ENCODE assay signal across 8 cellular contexts in the genomic region with DNA sequence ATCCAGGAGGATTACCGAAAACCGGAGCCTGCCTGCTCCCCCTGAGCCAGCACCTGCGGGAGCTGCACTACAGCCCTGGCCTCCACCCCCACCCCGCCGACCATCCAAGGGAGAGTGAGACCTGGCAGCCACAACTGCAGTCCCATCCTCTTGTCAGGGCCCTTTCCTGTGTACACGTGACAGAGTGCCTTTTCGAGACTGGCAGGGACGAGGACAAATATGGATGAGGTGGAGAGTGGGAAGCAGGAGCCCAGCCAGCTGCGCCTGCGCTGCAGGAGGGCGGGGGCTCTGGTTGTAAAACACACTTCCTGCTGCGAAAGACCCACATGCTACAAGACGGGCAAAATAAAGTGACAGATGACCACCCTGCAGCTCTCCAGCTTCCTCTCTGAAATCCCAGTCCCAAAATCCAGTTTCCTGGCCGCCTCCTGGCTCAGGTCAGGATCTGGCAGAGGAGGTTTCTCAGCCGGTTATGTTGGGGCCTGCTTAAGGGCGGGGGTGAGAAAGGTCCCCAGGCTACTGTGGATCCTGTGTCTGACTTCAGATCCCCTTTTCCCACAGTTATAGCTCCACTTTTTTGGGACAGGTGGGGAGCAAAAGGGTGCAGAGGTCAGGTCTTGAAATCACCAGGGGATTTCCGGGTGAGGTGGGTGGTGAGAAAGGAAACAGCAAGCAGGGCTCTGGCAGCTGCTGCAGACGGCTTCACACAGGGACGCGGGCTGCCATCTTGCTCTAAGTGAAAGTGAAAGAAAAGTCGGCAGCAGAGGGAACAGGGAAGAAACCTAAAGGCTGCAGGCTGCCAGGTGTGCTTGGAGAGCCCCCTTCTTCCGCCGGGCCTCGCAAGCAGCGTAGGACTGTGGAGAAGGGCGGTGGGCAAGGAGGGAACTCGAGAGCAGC. TPM values are rescaled to one million over a fixed set of nuclear protein-coding genes. Genes with fewer than 3 reads are reported as not detected.
DNase-seq lines count a peak whose midpoint lies in the region; ATAC-seq, FAIRE-seq and TF ChIP-seq lines count a peak whose summit lies in the region.

A gene with protein sequence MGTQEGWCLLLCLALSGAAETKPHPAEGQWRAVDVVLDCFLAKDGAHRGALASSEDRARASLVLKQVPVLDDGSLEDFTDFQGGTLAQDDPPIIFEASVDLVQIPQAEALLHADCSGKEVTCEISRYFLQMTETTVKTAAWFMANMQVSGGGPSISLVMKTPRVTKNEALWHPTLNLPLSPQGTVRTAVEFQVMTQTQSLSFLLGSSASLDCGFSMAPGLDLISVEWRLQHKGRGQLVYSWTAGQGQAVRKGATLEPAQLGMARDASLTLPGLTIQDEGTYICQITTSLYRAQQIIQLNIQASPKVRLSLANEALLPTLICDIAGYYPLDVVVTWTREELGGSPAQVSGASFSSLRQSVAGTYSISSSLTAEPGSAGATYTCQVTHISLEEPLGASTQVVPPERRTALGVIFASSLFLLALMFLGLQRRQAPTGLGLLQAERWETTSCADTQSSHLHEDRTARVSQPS (plus strand): TSS at position 695 of the 897 bp plus-strand sequence. CDS start 207 bp downstream, outside the sequence.

- H3K4me2 ChIP-seq in A549, result peak within 1 kb of the TSS; percentile 96

- peak within 1 kb of the TSS; percentile 99 to 100 for H3K9ac ChIP-seq in duodenal mucosa (ENCODE audit: low read depth in 1 of 2, low read length in 2 of 2)

- H3K9me3 ChIP-seq in A549 (no peaks in the 10 kb centered on the region), duodenal mucosa (ENCODE audit: control insufficient read depth in 1 of 2, low read length in 2 of 2) (no peaks in the 10 kb centered on the region)

- TF ChIP-seq CTCF in A549 (IDR thresholded peaks at IDR 0.05) (no peak), lower leg skin (IDR thresholded peaks at IDR 0.05) (no peak)

- CTCF ChIA-PET in A549 (lab: Yijun Ruan, JAX), result interaction anchor here (0.7 to 5.1 kb wide), 7 partner anchors 7 to 128 kb away, joined by 3 to 52 read pairs (median 5); partner anchors contain the start of gene CD27

- TF ChIP-seq POLR2A in A549 (IDR thresholded peaks at IDR 0.05; ENCODE audit: low read length) (peak; percentile 22; the same call in 1 of the 2 replicates), lower leg skin (IDR thresholded peaks at IDR 0.05) (no peak)

- WGBS in A549 (ENCODE audit: missing lambda C conversion rate), result 42% methylated on average over 24 of the region's 27 CpGs
- WGBS in lower leg skin, 2 donors, result 1% methylated on average over 27 of the region's 27 CpGs

- intact Hi-C loops in lower leg skin (cut with DNase I; ENCODE audit: low total_unique reads), result no loop called here

- DNase-seq in A549 (ENCODE audit: low read depth in 1 of 2, low spot score in 1 of 2) (peak; percentile 47 to 62), NCI-H526 treated with DMSO at 0.1 percent for 48 hours (lab: John Stamatoyannopoulos, UW) (peak; percentile 86), lower leg skin (ENCODE audit: low spot score in 2 of 2) (peak; percentile 86 to 95)
- peak; percentile 76 to 82 for DNase-seq in activated CD4-positive, alpha-beta T cell treated with anti-CD3 and anti-CD28 coated beads, Interleukin-2, amount 50 U/mL, for 48 hours
- peak; percentile 85 for DNase-seq in stimulated activated CD4-positive, alpha-beta T cell treated with anti-CD3 and anti-CD28 coated beads, Interleukin-4, amount 100 ng/mL, for 24 hours

- POLR2A ChIA-PET in A549 (lab: Yijun Ruan, JAX), result interaction anchor here (0.9 to 2.8 kb wide), 3 partner anchors 10 to 19 kb away, joined by 3 to 14 read pairs (median 4); partner anchors contain the start of gene VAMP1

- H3K27ac ChIP-seq in A549 (peak within 1 kb of the TSS; percentile 97), duodenal mucosa (ENCODE audit: low read depth, low read length) (peak within 1 kb of the TSS; percentile 96)

- H3K27me3 ChIP-seq in duodenal mucosa (ENCODE audit: control insufficient read depth in 1 of 2, insufficient read depth in 2 of 2, low read length in 2 of 2), result no peaks in the 10 kb centered on the region

- FAIRE-seq in A549 (lab: Jason Lieb, UNC), result no peak

- peak; percentile 75 to 78 for ATAC-seq in A549
- ATAC-seq in GM18867 (IDR thresholded peaks at IDR 0.05; ENCODE audit: unreplicated experiment), result peak; percentile 66
- ATAC-seq in HG03280 (IDR thresholded peaks at IDR 0.05; ENCODE audit: unreplicated experiment), result peak; percentile 65

- peaks cover 9 to 21% of the 10 kb centered on the region in 2 donors for H3K36me3 ChIP-seq in duodenal mucosa (ENCODE audit: control insufficient read depth in 1 of 2, insufficient read depth in 2 of 2, low read length in 2 of 2)

- TF ChIP-seq EP300 in A549 (IDR thresholded peaks at IDR 0.05), result no peak

- H3K4me1 ChIP-seq in A549, result peaks cover 21% of the 10 kb centered on the region
- H3K4me1 ChIP-seq in duodenal mucosa (ENCODE audit: control insufficient read depth in 1 of 2, insufficient read depth in 2 of 2, low read length in 2 of 2), result peaks cover 24 to 36% of the 10 kb centered on the region in 2 donors

- H3K4me3 ChIP-seq in A549, result peak within 1 kb of the TSS; percentile 39
- H3K4me3 ChIP-seq in duodenal mucosa (ENCODE audit: low read depth in 1 of 2, low read length in 2 of 2), result peak within 1 kb of the TSS; percentile 96 to 99
- H3K4me3 ChIP-seq in lower leg skin (ENCODE audit: low read depth, poor library complexity, severe bottlenecking), result peak within 1 kb of the TSS; percentile 66

- no peak for TF ChIP-seq RAD21 in A549 (conservative IDR thresholded peaks at IDR 0.05 in 1 of 2, IDR thresholded peaks at IDR 0.05 in 1 of 2)

TF ChIP-seq in A549, 52 proteins besides CTCF, POLR2A, EP300 and RAD21:
- TF ChIP-seq TP53 (CRISPR knock-in tag; IDR thresholded peaks at IDR 0.05) (0 out of 2 replicates have a peak, but pooled peaks have one; percentile 18), CEBPB (IDR thresholded peaks at IDR 0.05) (no peak)

RNA-seq across cellular contexts. Expression of the gene that starts here (rescaled TPM):
- polyA plus RNA-seq in A549 (2011; rRNA removed) (3.6 and 5.1 TPM in 2 replicates), A549 (2017; fragmentation: RNase III; extraction: RNeasy Plus Mini Kit Qiagen cat#74134 plus additional on column Dnase treatment) (2.3 to 3.4 TPM (median 2.8 TPM) in 3 replicates)
- 4.2 and 5.0 TPM in 2 replicates for polyA plus RNA-seq in A549 (2012; cell fraction: cytosol; rRNA removed)
- 7.7 and 9.5 TPM in 2 replicates for polyA plus RNA-seq in A549 (2012; cell fraction: nucleus; rRNA removed)
- 4.0 and 8.3 TPM in 2 replicates for polyA minus RNA-seq in A549 (2011; rRNA and poly(A)+ RNA removed)
- 10 to 100 TPM; 11.4 to 23.8 (median 17.6) TPM for total RNA-seq in lower leg skin

Comparison
In these comparisons a context has a peak if more than half of its experiments do, and no peak if none do; other contexts are left out.
1. Peak in every context shown above with its lines: DNase-seq, ATAC-seq, H3K4me3 ChIP-seq and H3K27ac ChIP-seq.
2. H3K4me3 ChIP-seq: peak in every context shown above with its lines; median percentile 98 in duodenal mucosa; 66 in lower leg skin; 39 in A549.